8 cellular contexts compared by ENCODE assay signal in the genomic region with DNA sequence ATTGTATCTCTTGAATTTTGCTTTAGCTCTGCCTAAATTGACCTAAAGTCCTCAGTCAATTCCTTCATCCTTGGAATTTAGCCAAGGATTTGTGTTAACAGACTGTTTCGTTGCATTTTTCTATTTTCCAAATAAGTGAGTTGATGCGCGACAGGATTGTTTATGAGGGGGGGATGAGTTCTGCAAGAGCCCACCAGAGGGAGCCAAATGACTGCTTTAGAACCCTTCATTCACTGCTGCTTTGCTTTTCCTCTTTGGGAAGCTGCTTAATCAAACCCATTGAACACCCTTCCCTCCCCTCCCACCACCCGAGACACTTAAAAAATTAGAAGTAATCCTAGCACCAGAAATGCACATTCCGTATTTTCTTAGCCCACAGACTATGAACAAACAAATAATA. TPM values are rescaled to one million over a fixed set of nuclear protein-coding genes. Genes with fewer than 3 reads are reported as not detected.
DNase-seq lines count a peak whose midpoint lies in the region; ATAC-seq and TF ChIP-seq lines count a peak whose summit lies in the region.

No MANE protein-coding gene starts in this region.

- H3K36me3 ChIP-seq in neutrophil, result no peaks in the 10 kb centered on the region

- no peak overlapping the region for H3K27ac ChIP-seq in neutrophil

- peaks cover 9% of the 10 kb centered on the region for H3K27me3 Mint-ChIP-seq in activated CD8-positive, alpha-beta T cell treated with anti-CD3 and anti-CD28 coated beads, Interleukin-2, amount 10 ng/mL, durations not matched to agents 7 days and 5 days (ENCODE audit: low read depth)

- no peak overlapping the region for H3K27ac Mint-ChIP-seq in activated CD8-positive, alpha-beta T cell treated with anti-CD3 and anti-CD28 coated beads, Interleukin-2, amount 10 ng/mL, durations not matched to agents 7 days and 5 days

- peaks cover 0 to 5% of the 10 kb centered on the region in 2 experiments for H3K4me1 ChIP-seq in neutrophil (ENCODE audit: control insufficient read depth in 1 of 2, insufficient read depth in 1 of 2, low read depth in 1 of 2, low read length in 1 of 2)

- peaks cover 52% of the 10 kb centered on the region for H3K27me3 ChIP-seq in neutrophil

- POLR2A ChIA-PET in activated CD8-positive, alpha-beta T cell treated with anti-CD3 and anti-CD28 coated beads, Interleukin-2, amount 10 ng/mL, durations not matched to agents 7 days and 5 days (lab: Charles Lee), result no interaction called here

- H3K36me3 Mint-ChIP-seq in activated CD8-positive, alpha-beta T cell treated with anti-CD3 and anti-CD28 coated beads, Interleukin-2, amount 10 ng/mL, durations not matched to agents 7 days and 5 days (ENCODE audit: low read depth), result no peaks in the 10 kb centered on the region

- H3K4me1 Mint-ChIP-seq in activated CD8-positive, alpha-beta T cell treated with anti-CD3 and anti-CD28 coated beads, Interleukin-2, amount 10 ng/mL, durations not matched to agents 7 days and 5 days (ENCODE audit: low read depth), result peaks cover 9% of the 10 kb centered on the region

- H3K9me3 Mint-ChIP-seq in activated CD8-positive, alpha-beta T cell treated with anti-CD3 and anti-CD28 coated beads, Interleukin-2, amount 10 ng/mL, durations not matched to agents 7 days and 5 days (ENCODE audit: insufficient read depth), result no peaks in the 10 kb centered on the region

- no peak overlapping the region for H3K4me3 ChIP-seq in fibroblast of villous mesenchyme (ENCODE audit: low read depth, low read length)
- H3K4me3 ChIP-seq in neutrophil (ENCODE audit: low read depth in 1 of 2, low read length in 1 of 2), result no peak overlapping the region

- H3K4me3 Mint-ChIP-seq in activated CD8-positive, alpha-beta T cell treated with anti-CD3 and anti-CD28 coated beads, Interleukin-2, amount 10 ng/mL, durations not matched to agents 7 days and 5 days, result no peak overlapping the region

- ATAC-seq in GM18498 (IDR thresholded peaks at IDR 0.05; ENCODE audit: unreplicated experiment) (peak; percentile 85), HG03103 (IDR thresholded peaks at IDR 0.05; ENCODE audit: low read depth, unreplicated experiment) (peak; percentile 46)
- ATAC-seq in activated CD8-positive, alpha-beta T cell treated with anti-CD3 and anti-CD28 coated beads, Interleukin-2, amount 10 ng/mL, durations not matched to agents 7 days and 5 days, result peak; percentile 76

- DNase-seq in Ammon's horn (ENCODE audit: low spot score) (peak; percentile 82), NCI-H446 (lab: John Stamatoyannopoulos, UW) (peak; percentile 42 to 77), fibroblast of villous mesenchyme (ENCODE audit: low read depth) (peak; percentile 63)
- peak; percentile 59 for DNase-seq in activated CD8-positive, alpha-beta T cell treated with anti-CD3 and anti-CD28 coated beads, Interleukin-2, amount 10 ng/mL, durations not matched to agents 7 days and 5 days
- no peak for DNase-seq in stimulated activated naive CD4-positive, alpha-beta T cell treated with Interleukin-2 at 50 U/mL for 16 hours (lab: John Stamatoyannopoulos, UW)

- CTCF ChIA-PET in activated CD8-positive, alpha-beta T cell treated with anti-CD3 and anti-CD28 coated beads, Interleukin-2, amount 10 ng/mL, durations not matched to agents 7 days and 5 days (lab: Charles Lee), result interaction anchor here (0.7 to 4.0 kb wide), 27 partner anchors 9 to 1164 kb away, joined by 3 to 71 read pairs (median 4); no protein-coding TSS in a partner anchor

- TF ChIP-seq CTCF in fibroblast of villous mesenchyme (IDR thresholded peaks at IDR 0.05; ENCODE audit: insufficient read depth, low read depth, low read length) (peak; percentile 87), neutrophil (IDR thresholded peaks at IDR 0.05) (peak; percentile 64)

- H3K9me3 ChIP-seq in neutrophil, result no peaks in the 10 kb centered on the region

RNA-seq across cellular contexts. Expression of a gene that starts 33.7 kb away (rescaled TPM):
- total RNA-seq in activated CD8-positive, alpha-beta T cell treated with anti-CD3 and anti-CD28 coated beads, Interleukin-2, amount 10 ng/mL, durations not matched to agents 7 days and 5 days, result not detected
- total RNA-seq in fibroblast of villous mesenchyme, result not detected in 2 replicates
